Comparison of ENCODE assay signal across 14 cellular contexts in genomic region chr7:480531-481218, GRCh38. TPM values are rescaled to one million over a fixed set of nuclear protein-coding genes. Genes with fewer than 3 reads are reported as not detected.
DNase-seq lines count a peak whose midpoint lies in the region; ATAC-seq and TF ChIP-seq lines count a peak whose summit lies in the region.
"Had no signal": no experiment of that assay in that cellular context is flagged by ENCODE, and none has a peak within 500 bp of the region (broad histone marks: within the 10 kb centered on the region; RNA-seq: fewer than 3 reads in every experiment).

No MANE protein-coding gene starts in this region.

- CTCF ChIA-PET in WTC11 (lab: Charles Lee), result interaction anchor here (0.7 to 1.2 kb wide), 7 partner anchors 9 to 643 kb away, joined by 3 to 7 read pairs (median 4); no protein-coding TSS in a partner anchor

- ATAC-seq in WTC11 (peak; percentile 33), gastrocnemius medialis (no peak), GM21423 (IDR thresholded peaks at IDR 0.05; ENCODE audit: unreplicated experiment) (no peak)
- ATAC-seq: HCT116 had no signal

- no peak for TF ChIP-seq CTCF in WTC11 (IDR thresholded peaks at IDR 0.05)
- no peak for TF ChIP-seq CTCF in gastrocnemius medialis (IDR thresholded peaks at IDR 0.05 in 4 of 5, conservative IDR thresholded peaks at IDR 0.05 in 1 of 5)

- H3K4me1 ChIP-seq in BLaER1 (peaks cover 49% of the 10 kb centered on the region), gastrocnemius medialis (peaks cover 0 to 6% of the 10 kb centered on the region in 2 donors)

- in situ Hi-C loops in gastrocnemius medialis (cut with MboI; ENCODE audit: low sequenced_read_pairs in 4 of 4), result no loop called here

- H4K20me1 ChIP-seq in BLaER1, result no peaks in the 10 kb centered on the region

- H3K27ac Mint-ChIP-seq in WTC11, result no peak overlapping the region
- H3K27ac Mint-ChIP-seq: dendritic cell treated with granulocyte-macrophage colony-stimulating factor and Interleukin-4, amounts not matched to agents 40 ng/mL and 50 ng/mL, for 4 days had no signal

- peaks cover 23% of the 10 kb centered on the region for H3K4me1 Mint-ChIP-seq in WTC11

- peak overlapping the region; percentile 73 for H3K4me2 ChIP-seq in BLaER1

- H3K36me3 ChIP-seq in BLaER1 (no peaks in the 10 kb centered on the region), gastrocnemius medialis (no peaks in the 10 kb centered on the region)

- DNase-seq in DMS79 (lab: John Stamatoyannopoulos, UW), result peak; percentile 86
- DNase-seq in WTC11 (ENCODE audit: low spot score), result peak; percentile 30
- DNase-seq in mesenteric fat pad (ENCODE audit: low spot score), result peak; percentile 83
- no peak for DNase-seq in gastrocnemius medialis
- no peak for DNase-seq in activated CD4-positive, alpha-beta T cell treated with anti-CD3 and anti-CD28 coated beads for 1 hour
- no peak for DNase-seq in activated CD8-positive, alpha-beta memory T cell treated with anti-CD3 and anti-CD28 coated beads, Interleukin-2, amount 50 U/mL, for 4 hours
- DNase-seq: amniotic stem cell, NCI-H2227 treated with DMSO at 0.1 percent for 48 hours, retina had no signal

- H3K9ac ChIP-seq in BLaER1, result peak overlapping the region; percentile 30; the same call in 1 of the 2 replicates

- peaks cover 14% of the 10 kb centered on the region for H3K9me3 Mint-ChIP-seq in WTC11

- peaks cover 2% of the 10 kb centered on the region; the same call in 1 of the 2 replicates for H3K36me3 Mint-ChIP-seq in WTC11

- TF ChIP-seq POLR2A in gastrocnemius medialis (IDR thresholded peaks at IDR 0.05), result no peak

- no peak overlapping the region for H3K4me3 Mint-ChIP-seq in WTC11
- H3K4me3 Mint-ChIP-seq: dendritic cell treated with granulocyte-macrophage colony-stimulating factor and Interleukin-4, amounts not matched to agents 40 ng/mL and 50 ng/mL, for 4 days had no signal

- peaks cover 4% of the 10 kb centered on the region; the same call in 1 of the 2 replicates for H3K27me3 Mint-ChIP-seq in WTC11 (ENCODE audit: low read depth)

- intact Hi-C loops in gastrocnemius medialis (cut with DNase I; ENCODE audit: low total_unique reads), result no loop called here

- H3K4me3 ChIP-seq in BLaER1, result no peak overlapping the region
- H3K4me3 ChIP-seq in gastrocnemius medialis, result no peak overlapping the region

- POLR2A ChIA-PET in WTC11 (lab: Charles Lee), result no interaction called here

- H3K9me3 ChIP-seq in BLaER1, result no peaks in the 10 kb centered on the region
- H3K9me3 ChIP-seq in gastrocnemius medialis, result no peaks in the 10 kb centered on the region

- H3K27ac ChIP-seq in BLaER1 (peak overlapping the region; percentile 36; the same call in 1 of the 2 replicates), gastrocnemius medialis (no peak overlapping the region)
- H3K27ac ChIP-seq: C4-2B had no signal

- no peaks in the 10 kb centered on the region for H3K27me3 ChIP-seq in BLaER1
- peaks cover 0 to 15% (median 6%) of the 10 kb centered on the region in 3 donors for H3K27me3 ChIP-seq in gastrocnemius medialis

TF ChIP-seq in WTC11, 78 proteins besides CTCF, POLR2A, EP300 and RAD21:
- TF ChIP-seq ZNF317 (CRISPR knock-in tag; IDR thresholded peaks at IDR 0.05; ENCODE audit: borderline replicate concordance, low read depth) (no peak), ZNF263 (CRISPR knock-in tag; IDR thresholded peaks at IDR 0.05; ENCODE audit: low read depth) (0 out of 2 replicates have a peak, but pooled peaks have one; percentile 18)

RNA-seq across cellular contexts. Expression of gene PDGFA, which starts 39.0 kb away (rescaled TPM):
- total RNA-seq in WTC11 (2021) (114 to 131 TPM (median 129 TPM) in 3 replicates), mesenteric fat pad (19.7 TPM), gastrocnemius medialis (10 to 100 TPM; 10.8 to 31.7 (median 26.0) TPM)

Comparison
In these comparisons a context has a peak if more than half of its experiments do, and no peak if none do; other contexts are left out.
1. DNase-seq: peak in DMS79 (single experiment), WTC11 (single experiment) and mesenteric fat pad (single experiment); none in gastrocnemius medialis (0 of 2), activated CD4-positive, alpha-beta T cell treated with anti-CD3 and anti-CD28 coated beads for 1 hour (single experiment) and activated CD8-positive, alpha-beta memory T cell treated with anti-CD3 and anti-CD28 coated beads, Interleukin-2, amount 50 U/mL, for 4 hours (single experiment).